ENCODE assay signal across 20 cellular contexts in genomic region chr20:7257719-7258466, GRCh38.
"Had no signal": no experiment of that assay in that cellular context is flagged by ENCODE, and none has a peak within 500 bp of the region (broad histone marks: within the 10 kb centered on the region; RNA-seq: fewer than 3 reads in every experiment).

No MANE protein-coding gene starts in this region.

- H3K4me3 ChIP-seq: colonic mucosa, esophagus muscularis mucosa, left lung, lung, neural progenitor cell, skin epidermis, spleen, thoracic aorta, tibial nerve, upper lobe of left lung had no signal

- DNase-seq: colonic mucosa; effector CD8-positive, alpha-beta T cell; endodermal cell; foreskin keratinocyte; glutamatergic neuron; left lung; naive B cell; spleen; stimulated activated CD4-positive, alpha-beta T cell treated with anti-CD3 and anti-CD28 coated beads, Interleukin-4, amount 100 ng/mL, for 4 hours; upper lobe of left lung had no signal

- H3K36me3 ChIP-seq: colonic mucosa, esophagus muscularis mucosa, left lung, neural progenitor cell, spleen, thoracic aorta, tibial nerve, upper lobe of left lung had no signal

- H3K27ac ChIP-seq: colonic mucosa, epithelial cell of prostate, esophagus muscularis mucosa, foreskin keratinocyte, left lung, neural progenitor cell, parathyroid adenoma, skin epidermis, spleen, thoracic aorta, tibial nerve, upper lobe of left lung had no signal

- ATAC-seq: foreskin keratinocyte; left lung; natural killer cell treated with Interleukin-12 subunit alpha and Interleukin-12 subunit beta and Interleukin-15 and Interleukin-18, amount 100 ng/mL, for 72 hours; stimulated activated memory B cell treated with anti-CD40 and anti-IgM and Interleukin-4, amounts not matched to agents 10 μg/mL and 1 μg/mL and 100 μg/mL, for 72 hours had no signal

- H3K4me1 ChIP-seq: colonic mucosa, foreskin keratinocyte, left lung, neural progenitor cell, parathyroid adenoma, spleen, tibial nerve, upper lobe of left lung had no signal

- H3K9me3 ChIP-seq: colonic mucosa, esophagus muscularis mucosa, left lung, thoracic aorta, tibial nerve, upper lobe of left lung had no signal

- H3K27me3 ChIP-seq: colonic mucosa, esophagus muscularis mucosa, left lung, neural progenitor cell, spleen, tibial nerve, upper lobe of left lung had no signal
